Comparison of ENCODE assay signal across 19 cellular contexts in the genomic region with DNA sequence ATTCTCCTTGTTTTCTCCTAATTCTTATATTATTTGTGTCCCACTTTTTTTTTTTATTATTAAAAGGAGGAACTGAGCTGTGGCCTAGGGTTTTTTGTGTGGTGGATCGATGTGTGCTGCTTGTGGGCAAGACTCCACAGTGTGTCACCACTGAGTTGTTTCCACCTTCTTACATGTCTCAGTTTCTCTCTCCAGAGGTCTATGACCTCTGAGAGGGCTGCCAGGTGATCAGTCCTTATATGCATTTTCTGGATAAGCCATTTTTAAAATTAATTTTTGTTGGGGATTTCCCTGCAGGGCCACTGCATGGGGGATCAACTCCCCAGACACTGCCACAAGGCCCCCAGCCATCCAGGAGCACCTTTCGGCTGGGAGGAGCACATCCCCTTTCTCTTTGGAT. TPM values are rescaled to one million over a fixed set of nuclear protein-coding genes. Genes with fewer than 3 reads are reported as not detected.
DNase-seq lines count a peak whose midpoint lies in the region; ATAC-seq and TF ChIP-seq lines count a peak whose summit lies in the region.
"Had no signal": no experiment of that assay in that cellular context is flagged by ENCODE, and none has a peak within 500 bp of the region (broad histone marks: within the 10 kb centered on the region; RNA-seq: fewer than 3 reads in every experiment).

No MANE protein-coding gene starts in this region.

- no peak overlapping the region for H3K4me3 ChIP-seq in GM23338
- H3K4me3 ChIP-seq in OCI-LY7 (ENCODE audit: low read depth, low read length, poor library complexity, severe bottlenecking) = no peak overlapping the region
- H3K4me3 ChIP-seq in testis = no peak overlapping the region
- H3K4me3 ChIP-seq: MG63, SK-N-MC had no signal

- H3K4me2 ChIP-seq in GM23338 = no peak overlapping the region
- H3K4me2 ChIP-seq in OCI-LY7 (ENCODE audit: low read length) = no peak overlapping the region
- H3K4me2 ChIP-seq: KMS-11 had no signal

- H3K9me3 ChIP-seq in OCI-LY7 (ENCODE audit: low read length) (peaks cover 12% of the 10 kb centered on the region), testis (no peaks in the 10 kb centered on the region)
- H3K9me3 ChIP-seq: MG63 had no signal

- DNase-seq in activated T-cell treated with anti-CD3 and anti-CD28 coated beads, Interleukin-2, amount 50 U/mL, for 72 hours = no peak
- no peak for DNase-seq in activated T-cell treated with anti-CD3 and anti-CD28 coated beads, Interleukin-2, amount 50 U/mL, for 48 hours
- DNase-seq in GM23338 (ENCODE audit: low spot score) = no peak
- no peak for DNase-seq in OCI-LY7 (ENCODE audit: low spot score)
- no peak for DNase-seq in testis
- DNase-seq in stimulated activated CD4-positive, alpha-beta T cell treated with anti-CD3 and anti-CD28 coated beads, Interleukin-15, amount 100 ng/mL, for 24 hours = no peak
- DNase-seq in NCI-H2029 (lab: John Stamatoyannopoulos, UW) = no peak
- DNase-seq: COR-L47, DMS79, MG63, NCI-H1092 treated with DMSO at 0.1 percent for 48 hours, NCI-H1694, NCI-H69 had no signal

- no peaks in the 10 kb centered on the region for H3K27me3 Mint-ChIP-seq in activated T-cell treated with anti-CD3 and anti-CD28 coated beads, Interleukin-2, amount 50 U/mL, for 72 hours (ENCODE audit: low read depth)
- H3K27me3 Mint-ChIP-seq in GM23338 (ENCODE audit: insufficient read depth, low read depth, poor library complexity) = no peaks in the 10 kb centered on the region

- no peak overlapping the region for H3K27ac Mint-ChIP-seq in activated T-cell treated with anti-CD3 and anti-CD28 coated beads, Interleukin-2, amount 50 U/mL, for 72 hours
- H3K27ac Mint-ChIP-seq in GM23338 = no peak overlapping the region
- H3K27ac Mint-ChIP-seq: CD14-positive monocyte had no signal

- peak; percentile 58 to 66 for ATAC-seq in activated T-cell treated with anti-CD3 and anti-CD28 coated beads, Interleukin-2, amount 50 U/mL, for 72 hours (replicated peaks in 1 of 2)
- ATAC-seq in GM23338 = no peak
- no peak for ATAC-seq in SK-N-SH treated with all-trans-retinoic acid at 6 μM for 48 hours
- ATAC-seq: HCT116 had no signal

- BruUV-seq in OCI-LY7 (replicated peaks; lab: Mats Ljungman, UMichigan) = no TSS peak

- H4K20me1 ChIP-seq in GM23338 (replicated peaks; ENCODE audit: insufficient read depth) (no peaks in the 10 kb centered on the region), OCI-LY7 (ENCODE audit: insufficient read depth, low read length) (no peaks in the 10 kb centered on the region)

- H3K27ac ChIP-seq in GM23338 (ENCODE audit: low read depth) (no peak overlapping the region), OCI-LY7 (ENCODE audit: low read depth, low read length, poor library complexity, severe bottlenecking) (no peak overlapping the region), testis (no peak overlapping the region)
- H3K27ac ChIP-seq: KMS-11, SK-N-MC had no signal

- 87 to 92% methylated on average over 2 of the region's 2 CpGs for WGBS in testis, 2 donors

- H3K79me2 ChIP-seq in GM23338 (replicated peaks; ENCODE audit: insufficient read depth) = no peaks in the 10 kb centered on the region
- no peaks in the 10 kb centered on the region for H3K79me2 ChIP-seq in OCI-LY7 (ENCODE audit: insufficient read depth, low read depth, low read length)

- intact Hi-C loops in OCI-LY7 (cut with micrococcal nuclease; ENCODE audit: unreplicated experiment) = no loop called here
- intact Hi-C loops in testis (cut with DNase I; ENCODE audit: low total_unique reads) = no loop called here

- H2AFZ ChIP-seq in GM23338 (peak overlapping the region; percentile 69), OCI-LY7 (ENCODE audit: low read length) (0 out of 2 replicates have a peak overlapping the region, but pooled peaks have one; percentile 4)

- H3K9me2 ChIP-seq in GM23338 (ENCODE audit: insufficient read depth) (no peaks in the 10 kb centered on the region), OCI-LY7 (ENCODE audit: insufficient read depth, low read length) (no peaks in the 10 kb centered on the region)

- peaks cover 0 to 5% of the 10 kb centered on the region in 2 donors for H3K36me3 Mint-ChIP-seq in activated T-cell treated with anti-CD3 and anti-CD28 coated beads, Interleukin-2, amount 50 U/mL, for 72 hours (ENCODE audit: insufficient read depth in 2 of 2)
- H3K36me3 Mint-ChIP-seq in GM23338 (ENCODE audit: low read depth) = peaks cover 10% of the 10 kb centered on the region
- H3K36me3 Mint-ChIP-seq: CD14-positive monocyte had no signal

- CTCF ChIA-PET in OCI-LY7 (lab: Charles Lee; ENCODE audit: unreplicated experiment) = no interaction called here

- peaks cover 0 to 5% of the 10 kb centered on the region in 2 donors for H3K9me3 Mint-ChIP-seq in activated T-cell treated with anti-CD3 and anti-CD28 coated beads, Interleukin-2, amount 50 U/mL, for 72 hours
- peaks cover 38% of the 10 kb centered on the region for H3K9me3 Mint-ChIP-seq in GM23338

- no peaks in the 10 kb centered on the region for H3F3A ChIP-seq in GM23338 (replicated peaks; ENCODE audit: low read depth)

- POLR2A ChIA-PET in OCI-LY7 (lab: Charles Lee) = interaction anchor here (0.6 kb wide), 1 partner anchor 13 kb away, joined by 4 read pairs; no protein-coding TSS in a partner anchor

- H3K4me1 Mint-ChIP-seq in activated T-cell treated with anti-CD3 and anti-CD28 coated beads, Interleukin-2, amount 50 U/mL, for 72 hours (ENCODE audit: low read depth) = no peaks in the 10 kb centered on the region
- H3K4me1 Mint-ChIP-seq in GM23338 = peaks cover 24% of the 10 kb centered on the region

- H3K36me3 ChIP-seq in GM23338 (ENCODE audit: insufficient read depth) (0 out of 2 replicates have a peak, but pooled peaks cover 3% of the 10 kb centered on the region), OCI-LY7 (ENCODE audit: insufficient read depth, low read length) (no peaks in the 10 kb centered on the region), testis (ENCODE audit: low read depth, missing control alignments) (no peaks in the 10 kb centered on the region)
- H3K36me3 ChIP-seq: MG63 had no signal

- H3K4me3 Mint-ChIP-seq in activated T-cell treated with anti-CD3 and anti-CD28 coated beads, Interleukin-2, amount 50 U/mL, for 72 hours = no peak overlapping the region
- H3K4me3 Mint-ChIP-seq in GM23338 = no peak overlapping the region
- H3K4me3 Mint-ChIP-seq: CD14-positive monocyte had no signal

- TF ChIP-seq CTCF in GM23338 (conservative IDR thresholded peaks at IDR 0.05; ENCODE audit: low read depth in 2 of 2) = no peak
- no peak for TF ChIP-seq CTCF in OCI-LY7 (conservative IDR thresholded peaks at IDR 0.05; ENCODE audit: low read length)
- TF ChIP-seq CTCF in testis (IDR thresholded peaks at IDR 0.05) = no peak

- TF ChIP-seq POLR2A in testis (IDR thresholded peaks at IDR 0.05) = no peak

- H3K4me1 ChIP-seq in GM23338 (ENCODE audit: insufficient read depth) (peaks cover 25% of the 10 kb centered on the region; the same call in 1 of the 2 replicates), OCI-LY7 (ENCODE audit: insufficient read depth, low read length, poor library complexity, severe bottlenecking) (no peaks in the 10 kb centered on the region), testis (no peaks in the 10 kb centered on the region)

- H3K27me3 ChIP-seq in GM23338 (ENCODE audit: insufficient read depth) (no peaks in the 10 kb centered on the region), testis (no peaks in the 10 kb centered on the region)
- H3K27me3 ChIP-seq: MG63 had no signal

TF ChIP-seq in GM23338, 12 proteins besides CTCF, POLR2A, EP300 and RAD21 (continues in another document):
- TF ChIP-seq ZNF114 (CRISPR knock-in tag; IDR thresholded peaks at IDR 0.05) = no peak
- no peak for TF ChIP-seq POLR2AphosphoS5 (IDR thresholded peaks at IDR 0.05; ENCODE audit: low read depth)

TF ChIP-seq in SK-N-SH treated with all-trans-retinoic acid at 6 μM for 48 hours, 23 proteins besides CTCF, POLR2A, EP300 and RAD21 (continues in another document):
- TF ChIP-seq, protein P1, sequence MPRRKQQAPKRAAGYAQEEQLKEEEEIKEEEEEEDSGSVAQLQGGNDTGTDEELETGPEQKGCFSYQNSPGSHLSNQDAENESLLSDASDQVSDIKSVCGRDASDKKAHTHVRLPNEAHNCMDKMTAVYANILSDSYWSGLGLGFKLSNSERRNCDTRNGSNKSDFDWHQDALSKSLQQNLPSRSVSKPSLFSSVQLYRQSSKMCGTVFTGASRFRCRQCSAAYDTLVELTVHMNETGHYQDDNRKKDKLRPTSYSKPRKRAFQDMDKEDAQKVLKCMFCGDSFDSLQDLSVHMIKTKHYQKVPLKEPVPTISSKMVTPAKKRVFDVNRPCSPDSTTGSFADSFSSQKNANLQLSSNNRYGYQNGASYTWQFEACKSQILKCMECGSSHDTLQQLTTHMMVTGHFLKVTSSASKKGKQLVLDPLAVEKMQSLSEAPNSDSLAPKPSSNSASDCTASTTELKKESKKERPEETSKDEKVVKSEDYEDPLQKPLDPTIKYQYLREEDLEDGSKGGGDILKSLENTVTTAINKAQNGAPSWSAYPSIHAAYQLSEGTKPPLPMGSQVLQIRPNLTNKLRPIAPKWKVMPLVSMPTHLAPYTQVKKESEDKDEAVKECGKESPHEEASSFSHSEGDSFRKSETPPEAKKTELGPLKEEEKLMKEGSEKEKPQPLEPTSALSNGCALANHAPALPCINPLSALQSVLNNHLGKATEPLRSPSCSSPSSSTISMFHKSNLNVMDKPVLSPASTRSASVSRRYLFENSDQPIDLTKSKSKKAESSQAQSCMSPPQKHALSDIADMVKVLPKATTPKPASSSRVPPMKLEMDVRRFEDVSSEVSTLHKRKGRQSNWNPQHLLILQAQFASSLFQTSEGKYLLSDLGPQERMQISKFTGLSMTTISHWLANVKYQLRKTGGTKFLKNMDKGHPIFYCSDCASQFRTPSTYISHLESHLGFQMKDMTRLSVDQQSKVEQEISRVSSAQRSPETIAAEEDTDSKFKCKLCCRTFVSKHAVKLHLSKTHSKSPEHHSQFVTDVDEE (CRISPR knock-in tag; IDR thresholded peaks at IDR 0.05) = no peak
- TF ChIP-seq ZFP3 (CRISPR knock-in tag; IDR thresholded peaks at IDR 0.05) (no peak), RARB (CRISPR knock-in tag; IDR thresholded peaks at IDR 0.05) (no peak), ZNF565 (CRISPR knock-in tag; conservative IDR thresholded peaks at IDR 0.05; ENCODE audit: low read depth) (no peak), CSDC2 (CRISPR knock-in tag; IDR thresholded peaks at IDR 0.05) (no peak)

RNA-seq across cellular contexts. Expression of a gene that starts 27.8 kb away (rescaled TPM):
- total RNA-seq in activated T-cell treated with anti-CD3 and anti-CD28 coated beads, Interleukin-2, amount 50 U/mL, for 72 hours = not detected
- total RNA-seq in GM23338 (2014; rRNA removed; shearing (Covaris generic)) = not detected in 2 replicates
- polyA plus RNA-seq in GM23338 (2016; fragmentation: Nextera tagmentation; extraction: Ambion mirVana) (not detected in 2 replicates), testis (ENCODE audit: insufficient read depth, low read depth, low replicate concordance) (30.4 TPM)
- total RNA-seq in OCI-LY7 (2014; rRNA removed; shearing (Covaris generic)) = not detected in 2 replicates
- total RNA-seq in OCI-LY7 (2022) (not detected in 2 replicates), testis (10 to 100 TPM; 12.3 to 23.4 TPM)
- total RNA-seq: G401 had no signal
- polyA plus RNA-seq: CD14-positive monocyte had no signal

RNA-seq across cellular contexts. Expression of a gene that starts 44.4 kb away (rescaled TPM):
- 1 to 10 TPM in 1 of 2 donors, under 1 TPM in 1; 0.48 to 2.0 TPM for total RNA-seq in activated T-cell treated with anti-CD3 and anti-CD28 coated beads, Interleukin-2, amount 50 U/mL, for 72 hours
- total RNA-seq in GM23338 (2014; rRNA removed; shearing (Covaris generic)) = 5.1 and 5.2 TPM in 2 replicates
- polyA plus RNA-seq in GM23338 (2016; fragmentation: Nextera tagmentation; extraction: Ambion mirVana) (2.1 and 3.1 TPM in 2 replicates), testis (ENCODE audit: insufficient read depth, low read depth, low replicate concordance) (10.7 TPM)
- total RNA-seq in OCI-LY7 (2014; rRNA removed; shearing (Covaris generic)) = 0.06 and 0.28 TPM in 2 replicates
- total RNA-seq in OCI-LY7 (2022) (0.11 and 0.29 TPM in 2 replicates), testis (10 to 100 TPM; 16.9 to 34.7 TPM)
- total RNA-seq: G401 had no signal
- polyA plus RNA-seq: CD14-positive monocyte had no signal

Comparison
In these comparisons a context has a peak if more than half of its experiments do, and no peak if none do; other contexts are left out.
1. ATAC-seq: peak in activated T-cell treated with anti-CD3 and anti-CD28 coated beads, Interleukin-2, amount 50 U/mL, for 72 hours (2 of 2); none in GM23338 (single experiment) and SK-N-SH treated with all-trans-retinoic acid at 6 μM for 48 hours (single experiment).
2. RNA of a gene that starts 27.8 kb away (total RNA-seq): 12.3 to 23.4 TPM in testis; not detected in activated T-cell treated with anti-CD3 and anti-CD28 coated beads, Interleukin-2, amount 50 U/mL, for 72 hours, not detected in GM23338 and not detected in OCI-LY7; every median in the first group is over 10 times any median in the second.